ENCODE assay signal across 1 cellular context in genomic region chr5:128850049-128850448, GRCh38.
TF ChIP-seq lines count a peak whose summit lies in the region.

No MANE protein-coding gene starts in this region.

TF ChIP-seq in K562, 482 proteins besides CTCF, POLR2A, EP300 and RAD21 (continued from another document):
- no peak for TF ChIP-seq PBX2 (CRISPR knock-in tag; IDR thresholded peaks at IDR 0.05; ENCODE audit: low read depth)
- TF ChIP-seq PBX2 (tag; conservative IDR thresholded peaks at IDR 0.05; ENCODE audit: low read depth), result peak; percentile 34; the same call in 1 of the 2 replicates
- TF ChIP-seq NBN (IDR thresholded peaks at IDR 0.05; ENCODE audit: low read depth), result no peak
- no peak for TF ChIP-seq RB1 (IDR thresholded peaks at IDR 0.05; ENCODE audit: low read depth)
- TF ChIP-seq KLF6 (CRISPR knock-in tag; IDR thresholded peaks at IDR 0.05; ENCODE audit: borderline replicate concordance), result no peak
- TF ChIP-seq KLF16 (IDR thresholded peaks at IDR 0.05), result no peak
- peak; percentile 88 for TF ChIP-seq ZNF324 (CRISPR knock-in tag; IDR thresholded peaks at IDR 0.05)
